Comparison of ENCODE assay signal across 20 cellular contexts in genomic region chr18:9296233-9297006, GRCh38. TPM values are rescaled to one million over a fixed set of nuclear protein-coding genes. Genes with fewer than 3 reads are reported as not detected.
DNase-seq lines count a peak whose midpoint lies in the region; ATAC-seq lines count a peak whose summit lies in the region.
"Had no signal": no experiment of that assay in that cellular context is flagged by ENCODE, and none has a peak within 500 bp of the region (broad histone marks: within the 10 kb centered on the region; RNA-seq: fewer than 3 reads in every experiment).

No MANE protein-coding gene starts in this region.

- peak; percentile 20 for ATAC-seq in stimulated activated memory B cell treated with anti-CD40 and anti-IgM and Interleukin-4, amounts not matched to agents 10 μg/mL and 1 μg/mL and 100 μg/mL, for 72 hours
- ATAC-seq in GM21717 (IDR thresholded peaks at IDR 0.05; ENCODE audit: unreplicated experiment) (no peak), HG02852 (IDR thresholded peaks at IDR 0.05; ENCODE audit: unreplicated experiment) (no peak)
- ATAC-seq: A549, Panc1 had no signal

- DNase-seq in NCI-H748 (lab: John Stamatoyannopoulos, UW; ENCODE audit: unreplicated experiment) (peak; percentile 28), NCI-H748 treated with DMSO at 0.1 percent for 48 hours (lab: John Stamatoyannopoulos, UW) (no peak), M059J (ENCODE audit: low read depth) (peak; percentile 11), fibroblast of gingiva (ENCODE audit: low read depth) (peak; percentile 94), iPS-NIHi11 (ENCODE audit: low spot score) (no peak)
- DNase-seq: CD4-positive, alpha-beta T cell; DND-41; GDM1; H7; NCI-H1048; NCI-H1694; NCI-H226; NCI-H774; Right ventricle myocardium superior had no signal

- H3K27me3 Mint-ChIP-seq in stimulated activated memory B cell treated with anti-CD40 and anti-IgM and Interleukin-4, amounts not matched to agents 10 μg/mL and 1 μg/mL and 100 μg/mL, for 72 hours = no peaks in the 10 kb centered on the region

- H3K36me3 Mint-ChIP-seq in stimulated activated memory B cell treated with anti-CD40 and anti-IgM and Interleukin-4, amounts not matched to agents 10 μg/mL and 1 μg/mL and 100 μg/mL, for 72 hours = no peaks in the 10 kb centered on the region

- peaks cover 8% of the 10 kb centered on the region for H3K9me3 Mint-ChIP-seq in stimulated activated memory B cell treated with anti-CD40 and anti-IgM and Interleukin-4, amounts not matched to agents 10 μg/mL and 1 μg/mL and 100 μg/mL, for 72 hours

- H3K4me1 Mint-ChIP-seq in stimulated activated memory B cell treated with anti-CD40 and anti-IgM and Interleukin-4, amounts not matched to agents 10 μg/mL and 1 μg/mL and 100 μg/mL, for 72 hours = no peaks in the 10 kb centered on the region

- H3K4me3 Mint-ChIP-seq in stimulated activated memory B cell treated with anti-CD40 and anti-IgM and Interleukin-4, amounts not matched to agents 10 μg/mL and 1 μg/mL and 100 μg/mL, for 72 hours = no peak overlapping the region
- H3K4me3 Mint-ChIP-seq: CD4-positive, alpha-beta T cell; T-helper 2 cell treated with Interferon-gamma antibody and Interleukin-4, amounts not matched to agents 5 μg/mL and 100 μg/mL, for 36 hours had no signal

- no peak overlapping the region for H3K27ac Mint-ChIP-seq in stimulated activated memory B cell treated with anti-CD40 and anti-IgM and Interleukin-4, amounts not matched to agents 10 μg/mL and 1 μg/mL and 100 μg/mL, for 72 hours
- H3K27ac Mint-ChIP-seq: CD4-positive, alpha-beta T cell; T-helper 2 cell treated with Interferon-gamma antibody and Interleukin-4, amounts not matched to agents 5 μg/mL and 100 μg/mL, for 36 hours had no signal

RNA-seq across cellular contexts. Expression of gene TWSG1, which starts 38.2 kb away (rescaled TPM):
- 44.7 and 52.8 TPM in 2 replicates for total RNA-seq in M059J (2014; rRNA removed; shearing (Covaris generic))

Comparison
In these comparisons a context has a peak if more than half of its experiments do, and no peak if none do; other contexts are left out.
1. DNase-seq: peak in NCI-H748 (single experiment), M059J (single experiment) and fibroblast of gingiva (single experiment); none in NCI-H748 treated with DMSO at 0.1 percent for 48 hours (single experiment) and iPS-NIHi11 (single experiment).